ENCODE assay signal across 1 cellular context in genomic region chr11:118620529-118621070, GRCh38.
TF ChIP-seq lines count a peak whose summit lies in the region.

No MANE protein-coding gene starts in this region.

TF ChIP-seq in GM12878, 131 proteins besides CTCF, POLR2A, EP300 and RAD21:
- TF ChIP-seq E2F8 (IDR thresholded peaks at IDR 0.05; ENCODE audit: low read depth, partially characterized antibody) (no peak), CBX3 (IDR thresholded peaks at IDR 0.05; ENCODE audit: borderline replicate concordance, low read depth) (no peak), TCF3 (IDR thresholded peaks at IDR 0.05; ENCODE audit: borderline replicate concordance, insufficient read depth, low read depth, low read length) (no peak), MTA3 (IDR thresholded peaks at IDR 0.05; ENCODE audit: borderline replicate concordance, low read length) (no peak), ATF7 (IDR thresholded peaks at IDR 0.05; ENCODE audit: low read depth) (no peak), CEBPB (IDR thresholded peaks at IDR 0.05; ENCODE audit: borderline replicate concordance in 1 of 2, low read depth in 2 of 2, low read length in 2 of 2) (no peak), IRF5 (IDR thresholded peaks at IDR 0.05; ENCODE audit: borderline replicate concordance) (no peak), LARP7 (IDR thresholded peaks at IDR 0.05) (no peak)
